ENCODE assay signal across 22 cellular contexts in genomic region chr6:17269840-17270239, GRCh38. TPM values are rescaled to one million over a fixed set of nuclear protein-coding genes. Genes with fewer than 3 reads are reported as not detected.
DNase-seq lines count a peak whose midpoint lies in the region; ATAC-seq and TF ChIP-seq lines count a peak whose summit lies in the region.
"Had no signal": no experiment of that assay in that cellular context is flagged by ENCODE, and none has a peak within 500 bp of the region (broad histone marks: within the 10 kb centered on the region; RNA-seq: fewer than 3 reads in every experiment).

No MANE protein-coding gene starts in this region.

- no TSS peak for BruUV-seq in IMR-90 (replicated peaks; lab: Mats Ljungman, UMichigan)

- H3K27me3 Mint-ChIP-seq in chondrocyte (ENCODE audit: low read depth) = no peaks in the 10 kb centered on the region
- H3K27me3 Mint-ChIP-seq: activated B cell treated with CpG ODN at 0.5 μM for 24 hours, progenitor cell of endocrine pancreas had no signal

- peaks cover 12% of the 10 kb centered on the region; the same call in 1 of the 2 replicates for H3K4me1 ChIP-seq in IMR-90 (ENCODE audit: control insufficient read depth, insufficient read depth, low read length)
- H3K4me1 ChIP-seq: upper lobe of left lung had no signal

- H3K36me3 Mint-ChIP-seq in chondrocyte (ENCODE audit: low read depth) = no peaks in the 10 kb centered on the region
- H3K36me3 Mint-ChIP-seq: CD4-positive, alpha-beta memory T cell; naive thymus-derived CD8-positive, alpha-beta T cell; stimulated activated memory B cell treated with anti-CD40 and anti-IgM and Interleukin-4, amounts not matched to agents 10 μg/mL and 1 μg/mL and 100 μg/mL, for 72 hours had no signal

- H4K91ac ChIP-seq in IMR-90 (ENCODE audit: insufficient read depth, low read depth, low read length) = no peak overlapping the region

- dilution Hi-C loops in IMR-90 (cut with HindIII; ENCODE audit: low sequenced_read_pairs, unreplicated experiment) = no loop called here

- no peak overlapping the region; the same call in 1 of the 2 replicates for H3K18ac ChIP-seq in IMR-90 (ENCODE audit: low read depth, low read length)

- TF ChIP-seq CTCF in IMR-90 (conservative IDR thresholded peaks at IDR 0.05; ENCODE audit: low read depth, low read length) = no peak
- no peak for TF ChIP-seq CTCF in chondrocyte (IDR thresholded peaks at IDR 0.05)

- DNase-seq in A172 (ENCODE audit: low spot score) = peak; percentile 22
- peak; percentile 76 for DNase-seq in IMR-90
- no peak for DNase-seq in chondrocyte (ENCODE audit: low spot score)
- DNase-seq in kidney tubule cell (ENCODE audit: low spot score) = peak; percentile 65
- DNase-seq in putamen (ENCODE audit: low spot score) = no peak
- no peak for DNase-seq in NCI-H524 treated with DMSO at 0.1 percent for 48 hours (lab: John Stamatoyannopoulos, UW)
- DNase-seq in NCI-H1105 treated with DMSO at 0.1 percent for 48 hours (lab: John Stamatoyannopoulos, UW) = no peak
- DNase-seq: activated B cell treated with CpG ODN at 0.5 μM for 24 hours; activated naive CD8-positive, alpha-beta T cell treated with anti-CD3 and anti-CD28 coated beads, Interleukin-2, amount 50 U/mL, for 24 hours; CD4-positive, alpha-beta memory T cell; DMS79; naive thymus-derived CD8-positive, alpha-beta T cell; NCI-H1694; SHP77; T-helper 17 cell; upper lobe of left lung had no signal

- in situ Hi-C loops in IMR-90 (cut with MboI; ENCODE audit: low sequenced_read_pairs) = no loop called here

- H2AK9ac ChIP-seq in IMR-90 (replicated peaks; ENCODE audit: low read depth, low read length, poor library complexity) = no peak overlapping the region

- WGBS in IMR-90 (ENCODE audit: extremely low coverage in 2 of 2, insufficient read length in 1 of 2), 2 experiments = no CpG with 5 or more reads among the region's 3 CpGs

- H3K4me3 Mint-ChIP-seq in chondrocyte (ENCODE audit: unreplicated experiment) = no peak overlapping the region
- H3K4me3 Mint-ChIP-seq: activated B cell treated with CpG ODN at 0.5 μM for 24 hours; activated naive CD8-positive, alpha-beta T cell treated with anti-CD3 and anti-CD28 coated beads, Interleukin-2, amount 50 U/mL, for 24 hours; activated T-helper 17 cell treated with anti-CD3 and anti-CD28 coated beads, Interleukin-2, amount 50 U/mL, for 72 hours; CD4-positive, alpha-beta memory T cell; naive thymus-derived CD8-positive, alpha-beta T cell; stimulated activated memory B cell treated with anti-CD40 and anti-IgM and Interleukin-4, amounts not matched to agents 10 μg/mL and 1 μg/mL and 100 μg/mL, for 72 hours; T-helper 17 cell had no signal

- H2BK5ac ChIP-seq in IMR-90 (ENCODE audit: low read depth, low read length, poor library complexity, severe bottlenecking) = peak overlapping the region; percentile 40

- no peaks in the 10 kb centered on the region for H3K9me3 Mint-ChIP-seq in chondrocyte (ENCODE audit: low read depth)
- H3K9me3 Mint-ChIP-seq: activated T-helper 17 cell treated with anti-CD3 and anti-CD28 coated beads, Interleukin-2, amount 50 U/mL, for 72 hours; naive thymus-derived CD8-positive, alpha-beta T cell; stimulated activated memory B cell treated with anti-CD40 and anti-IgM and Interleukin-4, amounts not matched to agents 10 μg/mL and 1 μg/mL and 100 μg/mL, for 72 hours had no signal

- H3K4ac ChIP-seq in IMR-90 (ENCODE audit: low read depth, low read length) = peak overlapping the region; percentile 84; the same call in 1 of the 2 replicates

- intact Hi-C loops in IMR-90 (cut with micrococcal nuclease) = no loop called here

- no peaks in the 10 kb centered on the region for H3K27me3 ChIP-seq in IMR-90 (ENCODE audit: control insufficient read depth, insufficient read depth, low read length)
- H3K27me3 ChIP-seq: upper lobe of left lung had no signal

- H2AFZ ChIP-seq in IMR-90 (replicated peaks; ENCODE audit: low read length, poor library complexity) = peak overlapping the region; percentile 70

- H3K56ac ChIP-seq in IMR-90 (ENCODE audit: extremely low read depth, insufficient read depth, low read length) = no peak overlapping the region

- H2AK5ac ChIP-seq in IMR-90 (ENCODE audit: low read depth, low read length) = peak overlapping the region; percentile 24; the same call in 1 of the 2 replicates

- peak overlapping the region in 1 of 2 experiments; percentile 52; a peak in 1 of 4 replicates for H4K8ac ChIP-seq in IMR-90 (ENCODE audit: low read depth in 2 of 2, low read length in 2 of 2)

- peak overlapping the region; percentile 95; the same call in 1 of the 2 replicates for H2BK120ac ChIP-seq in IMR-90 (ENCODE audit: low read depth, low read length)

- ATAC-seq in IMR-90 (ENCODE audit: low read depth) (peak; percentile 71), HG03432 (IDR thresholded peaks at IDR 0.05; ENCODE audit: unreplicated experiment) (no peak)
- ATAC-seq: activated naive CD8-positive, alpha-beta T cell treated with anti-CD3 and anti-CD28 coated beads, Interleukin-2, amount 50 U/mL, for 24 hours; activated T-helper 17 cell treated with anti-CD3 and anti-CD28 coated beads, Interleukin-2, amount 50 U/mL, for 72 hours; HCT116; naive thymus-derived CD8-positive, alpha-beta T cell; stimulated activated memory B cell treated with anti-CD40 and anti-IgM and Interleukin-4, amounts not matched to agents 10 μg/mL and 1 μg/mL and 100 μg/mL, for 72 hours; T-helper 17 cell had no signal

- 0 out of 3 replicates have a peak overlapping the region, but pooled peaks have one; percentile 3 for H2BK15ac ChIP-seq in IMR-90 (ENCODE audit: low read depth, low read length)

- H2BK20ac ChIP-seq in IMR-90 (ENCODE audit: low read depth, low read length) = peak overlapping the region; percentile 85

- H4K20me1 ChIP-seq in IMR-90 (ENCODE audit: insufficient read depth, low read length) = no peaks in the 10 kb centered on the region

- H3K4me3 ChIP-seq in IMR-90 (ENCODE audit: insufficient read depth, low read depth, low read length) = no peak overlapping the region
- H3K4me3 ChIP-seq: lung, upper lobe of left lung had no signal

- H4K5ac ChIP-seq in IMR-90 (ENCODE audit: low read depth, low read length) = no peak overlapping the region

- no peaks in the 10 kb centered on the region for H3K9me3 ChIP-seq in IMR-90 (ENCODE audit: control insufficient read depth, insufficient read depth, low read length)
- H3K9me3 ChIP-seq: upper lobe of left lung had no signal

- CTCF ChIA-PET in IMR-90 (lab: Yijun Ruan, JAX) = no interaction called here

- POLR2A ChIA-PET in IMR-90 (lab: Charles Lee; ENCODE audit: unreplicated experiment) = no interaction called here

- H3K9me1 ChIP-seq in IMR-90 (ENCODE audit: insufficient read depth, low read length) = peaks cover 7% of the 10 kb centered on the region

- peak overlapping the region; percentile 97 for H3K14ac ChIP-seq in IMR-90 (replicated peaks; ENCODE audit: low read depth, low read length)

- H3K27ac Mint-ChIP-seq in chondrocyte (ENCODE audit: unreplicated experiment) = peak overlapping the region; percentile 74
- H3K27ac Mint-ChIP-seq: activated B cell treated with CpG ODN at 0.5 μM for 24 hours; activated naive CD8-positive, alpha-beta T cell treated with anti-CD3 and anti-CD28 coated beads, Interleukin-2, amount 50 U/mL, for 24 hours; activated T-helper 17 cell treated with anti-CD3 and anti-CD28 coated beads, Interleukin-2, amount 50 U/mL, for 72 hours; CD4-positive, alpha-beta memory T cell; naive thymus-derived CD8-positive, alpha-beta T cell; progenitor cell of endocrine pancreas; stimulated activated memory B cell treated with anti-CD40 and anti-IgM and Interleukin-4, amounts not matched to agents 10 μg/mL and 1 μg/mL and 100 μg/mL, for 72 hours; T-helper 17 cell had no signal

- no peak for TF ChIP-seq RAD21 in IMR-90 (IDR thresholded peaks at IDR 0.05; ENCODE audit: low read length)

- H3K4me2 ChIP-seq in IMR-90 (ENCODE audit: low read depth, low read length) = peak overlapping the region; percentile 15; the same call in 1 of the 2 replicates

- no peak overlapping the region for H3K27ac ChIP-seq in IMR-90 (ENCODE audit: insufficient read depth, low read length)
- H3K27ac ChIP-seq: upper lobe of left lung had no signal

- TF ChIP-seq POLR2A in IMR-90 (IDR thresholded peaks at IDR 0.05; ENCODE audit: low read depth, low read length) = no peak

- peaks cover 44% of the 10 kb centered on the region for H3K4me1 Mint-ChIP-seq in chondrocyte (ENCODE audit: low read depth)
- H3K4me1 Mint-ChIP-seq: activated B cell treated with CpG ODN at 0.5 μM for 24 hours; activated naive CD8-positive, alpha-beta T cell treated with anti-CD3 and anti-CD28 coated beads, Interleukin-2, amount 50 U/mL, for 24 hours; activated T-helper 17 cell treated with anti-CD3 and anti-CD28 coated beads, Interleukin-2, amount 50 U/mL, for 72 hours; CD4-positive, alpha-beta memory T cell; naive thymus-derived CD8-positive, alpha-beta T cell; stimulated activated memory B cell treated with anti-CD40 and anti-IgM and Interleukin-4, amounts not matched to agents 10 μg/mL and 1 μg/mL and 100 μg/mL, for 72 hours; T-helper 17 cell had no signal

- 0 out of 4 replicates have a peak, but pooled peaks cover 0 to 5% of the 10 kb centered on the region in 2 experiments for H3K79me1 ChIP-seq in IMR-90 (ENCODE audit: low read depth in 1 of 2, low read length in 2 of 2)

- no peak overlapping the region for H3K9ac ChIP-seq in IMR-90 (ENCODE audit: low read depth, low read length)

- no peaks in the 10 kb centered on the region for H3K36me3 ChIP-seq in IMR-90 (ENCODE audit: control insufficient read depth, insufficient read depth, low read length)
- H3K36me3 ChIP-seq: upper lobe of left lung had no signal

- peak overlapping the region; percentile 66; the same call in 1 of the 2 replicates for H3K23ac ChIP-seq in IMR-90 (ENCODE audit: low read depth, low read length)

TF ChIP-seq in IMR-90, 13 proteins besides CTCF, POLR2A, EP300 and RAD21 (continues in another document):
- no peak for TF ChIP-seq USF2 (IDR thresholded peaks at IDR 0.05; ENCODE audit: low read depth, low read length)

RNA-seq across cellular contexts. Expression of gene RBM24, which starts 11.3 kb away (rescaled TPM):
- total RNA-seq in A172 (2014; rRNA removed; shearing (Covaris generic)) = 13.2 and 14.5 TPM in 2 replicates
- 4.1 and 6.7 TPM in 2 replicates for total RNA-seq in IMR-90 (2012; rRNA removed)
- 6.6 and 8.1 TPM in 2 replicates for polyA plus RNA-seq in IMR-90 (2012; rRNA removed)
- polyA plus RNA-seq in IMR-90 (2012; cell fraction: cytosol; rRNA removed) = 3.4 and 9.8 TPM in 2 replicates
- 10.1 and 17.8 TPM in 2 replicates for polyA plus RNA-seq in IMR-90 (2012; cell fraction: nucleus; rRNA removed; ENCODE audit: low replicate concordance)
- total RNA-seq in chondrocyte = 10.1 to 13.1 TPM (median 10.8 TPM) in 3 replicates
- total RNA-seq: activated B cell treated with CpG ODN at 0.5 μM for 24 hours; activated T-helper 17 cell treated with anti-CD3 and anti-CD28 coated beads, Interleukin-2, amount 50 U/mL, for 72 hours; CD4-positive, alpha-beta memory T cell; naive thymus-derived CD8-positive, alpha-beta T cell had no signal
- polyA plus RNA-seq: CD4-positive, alpha-beta memory T cell; naive thymus-derived CD8-positive, alpha-beta T cell had no signal

Comparison
In these comparisons a context has a peak if more than half of its experiments do, and no peak if none do; other contexts are left out.
1. DNase-seq: peak in A172 (single experiment), IMR-90 (single experiment) and kidney tubule cell (single experiment); none in chondrocyte (single experiment), putamen (single experiment), NCI-H524 treated with DMSO at 0.1 percent for 48 hours (single experiment) and NCI-H1105 treated with DMSO at 0.1 percent for 48 hours (single experiment).